ENCODE assay signal across 20 cellular contexts in genomic region chr11:62266558-62266957, GRCh38. TPM values are rescaled to one million over a fixed set of nuclear protein-coding genes. Genes with fewer than 3 reads are reported as not detected.
DNase-seq lines count a peak whose midpoint lies in the region; TF ChIP-seq lines count a peak whose summit lies in the region.
"Had no signal": no experiment of that assay in that cellular context is flagged by ENCODE, and none has a peak within 500 bp of the region (broad histone marks: within the 10 kb centered on the region; RNA-seq: fewer than 3 reads in every experiment).

No MANE protein-coding gene starts in this region.

- TF ChIP-seq CTCF in foreskin fibroblast (IDR thresholded peaks at IDR 0.05; ENCODE audit: low read depth, low read length) (no peak), PC-9 (conservative IDR thresholded peaks at IDR 0.05) (no peak)

- no peak overlapping the region for H3K4me2 ChIP-seq in PC-9
- H3K4me2 ChIP-seq: hepatocyte had no signal

- H3K4me3 ChIP-seq in foreskin fibroblast (ENCODE audit: low read depth in 1 of 2, low read length in 2 of 2) (no peak overlapping the region), PC-9 (no peak overlapping the region)
- H3K4me3 ChIP-seq: hepatocyte had no signal

- intact Hi-C loops in PC-9 (cut with micrococcal nuclease; ENCODE audit: unreplicated experiment), result no loop called here

- peaks cover 80% of the 10 kb centered on the region for H3K27me3 ChIP-seq in PC-9 (ENCODE audit: insufficient read depth, low read depth)

- no TSS peak for BruUV-seq in PC-9 (replicated peaks; lab: Mats Ljungman, UMichigan)

- H3K27ac ChIP-seq in PC-9, result no peak overlapping the region
- H3K27ac ChIP-seq: hepatocyte had no signal

- H3F3A ChIP-seq in PC-9 (ENCODE audit: insufficient read depth, low read depth), result no peaks in the 10 kb centered on the region

- no peaks in the 10 kb centered on the region for H3K9me2 ChIP-seq in PC-9 (ENCODE audit: insufficient read depth)

- no peaks in the 10 kb centered on the region for H3K4me1 ChIP-seq in PC-9 (replicated peaks; ENCODE audit: insufficient read depth)

- DNase-seq in A172 (ENCODE audit: low spot score), result peak; percentile 29
- peak; percentile 18 for DNase-seq in Ammon's horn (ENCODE audit: low spot score)
- DNase-seq in activated T-cell treated with anti-CD3 and anti-CD28 coated beads, Interleukin-2, amount 50 U/mL, for 48 hours, result peak; percentile 43 to 44
- DNase-seq in foreskin fibroblast, result peak; percentile 12 to 33
- no peak for DNase-seq in NCI-H1436 (lab: John Stamatoyannopoulos, UW)
- DNase-seq in PC-9, result no peak
- DNase-seq in GM03348 (ENCODE audit: low spot score), result no peak
- DNase-seq: activated CD4-positive, alpha-beta T cell treated with anti-CD3 and anti-CD28 coated beads, Interleukin-2, amount 50 U/mL, for 1 hour; activated naive CD8-positive, alpha-beta T cell treated with anti-CD3 and anti-CD28 coated beads, Interleukin-2, amount 10 ng/mL, durations not matched to agents 7 days and 5 days; naive B cell; NCI-H1092 treated with DMSO at 0.1 percent for 48 hours; NCI-H446 treated with DMSO at 0.1 percent for 48 hours; RPMI8226 had no signal

- H3K79me2 ChIP-seq in PC-9 (ENCODE audit: low read depth), result no peaks in the 10 kb centered on the region
- H3K79me2 ChIP-seq: hepatocyte had no signal

- H3K36me3 ChIP-seq in PC-9 (ENCODE audit: low read depth), result no peaks in the 10 kb centered on the region

- no peaks in the 10 kb centered on the region for H4K20me1 ChIP-seq in PC-9 (ENCODE audit: insufficient read depth)

- POLR2A ChIA-PET in PC-9 (lab: Charles Lee; ENCODE audit: unreplicated experiment), result interaction anchor here (0.6 kb wide), 1 partner anchor 173 kb away, joined by 5 read pairs; no protein-coding TSS in a partner anchor

- H2AFZ ChIP-seq in PC-9, result no peak overlapping the region
- H2AFZ ChIP-seq: hepatocyte had no signal

- CTCF ChIA-PET in PC-9 (lab: Charles Lee), result no interaction called here

- no peaks in the 10 kb centered on the region for H3K9me3 ChIP-seq in PC-9 (ENCODE audit: insufficient read depth, low read depth)

RNA-seq across cellular contexts. Expression of gene SCGB2A2, which starts 3.4 kb away (rescaled TPM):
- total RNA-seq in A172 (2014; rRNA removed; shearing (Covaris generic)), result not detected in 2 replicates
- not detected in 2 replicates for total RNA-seq in PC-9 (2021)
- total RNA-seq: activated naive CD8-positive, alpha-beta T cell treated with anti-CD3 and anti-CD28 coated beads, Interleukin-2, amount 10 ng/mL, durations not matched to agents 7 days and 5 days; CD4-positive, CD25-positive, alpha-beta regulatory T cell; G401; hepatocyte; HepG2; left lobe of liver; posterior vena cava; ureter had no signal

RNA-seq across cellular contexts. Expression of gene SCGB1D2, which starts 24.5 kb away (rescaled TPM):
- total RNA-seq in A172 (2014; rRNA removed; shearing (Covaris generic)), result not detected in 2 replicates
- total RNA-seq in PC-9 (2021), result not detected in 2 replicates
- total RNA-seq: activated naive CD8-positive, alpha-beta T cell treated with anti-CD3 and anti-CD28 coated beads, Interleukin-2, amount 10 ng/mL, durations not matched to agents 7 days and 5 days; CD4-positive, CD25-positive, alpha-beta regulatory T cell; G401; hepatocyte; HepG2; left lobe of liver; posterior vena cava; ureter had no signal

RNA-seq across cellular contexts. Expression of gene SCGB1D4, which starts 32.3 kb away (rescaled TPM):
- total RNA-seq in A172 (2014; rRNA removed; shearing (Covaris generic)), result not detected in 2 replicates
- total RNA-seq in PC-9 (2021), result not detected in 2 replicates
- total RNA-seq: activated naive CD8-positive, alpha-beta T cell treated with anti-CD3 and anti-CD28 coated beads, Interleukin-2, amount 10 ng/mL, durations not matched to agents 7 days and 5 days; CD4-positive, CD25-positive, alpha-beta regulatory T cell; G401; hepatocyte; HepG2; left lobe of liver; posterior vena cava; ureter had no signal

RNA-seq across cellular contexts. Expression of gene SCGB2A1, which starts 58.1 kb away (rescaled TPM):
- total RNA-seq in A172 (2014; rRNA removed; shearing (Covaris generic)), result not detected in 2 replicates
- total RNA-seq in PC-9 (2021), result not detected in 2 replicates
- total RNA-seq: activated naive CD8-positive, alpha-beta T cell treated with anti-CD3 and anti-CD28 coated beads, Interleukin-2, amount 10 ng/mL, durations not matched to agents 7 days and 5 days; CD4-positive, CD25-positive, alpha-beta regulatory T cell; G401; hepatocyte; HepG2; left lobe of liver; posterior vena cava had no signal

Comparison
In these comparisons a context has a peak if more than half of its experiments do, and no peak if none do; other contexts are left out.
1. DNase-seq: peak in A172 (single experiment), Ammon's horn (single experiment), activated T-cell treated with anti-CD3 and anti-CD28 coated beads, Interleukin-2, amount 50 U/mL, for 48 hours (2 of 2) and foreskin fibroblast (2 of 2); none in NCI-H1436 (single experiment), PC-9 (0 of 2) and GM03348 (single experiment).